8 cellular contexts compared by ENCODE assay signal in genomic region chr6:129501401-129502051, GRCh38.
A peak's percentile ranks its signal among the peaks of the same experiment; 100 is the strongest.
DNase-seq lines count a peak whose midpoint lies in the region; ATAC-seq and TF ChIP-seq lines count a peak whose summit lies in the region.

No MANE protein-coding gene starts in this region.

- H3K4ac ChIP-seq in trophoblast cell (ENCODE audit: low read depth, low read length), result no peak overlapping the region

- peak overlapping the region; percentile 44 for H2BK120ac ChIP-seq in trophoblast cell (ENCODE audit: insufficient read depth, low read length, poor library complexity)

- no peaks in the 10 kb centered on the region for H3K9me3 ChIP-seq in trophoblast cell (ENCODE audit: insufficient read depth, low read depth, low read length)

- H3K4me1 ChIP-seq in trophoblast cell (ENCODE audit: control insufficient read depth in 1 of 2, insufficient read depth in 2 of 2, low read length in 2 of 2), result peaks cover 2 to 7% of the 10 kb centered on the region in 2 experiments

- H3K36me3 ChIP-seq in trophoblast cell (ENCODE audit: control insufficient read depth in 1 of 2, insufficient read depth in 2 of 2, low read length in 2 of 2), result no peaks in the 10 kb centered on the region

- H4K8ac ChIP-seq in trophoblast cell (ENCODE audit: low read depth, low read length), result no peak overlapping the region

- H3K4me3 ChIP-seq in fibroblast of pulmonary artery (replicated peaks; ENCODE audit: low read depth, low read length), result no peak overlapping the region
- no peak overlapping the region for H3K4me3 ChIP-seq in trophoblast cell (ENCODE audit: low read depth, low read length)

- ATAC-seq in HG03521 (IDR thresholded peaks at IDR 0.05; ENCODE audit: unreplicated experiment), result no peak

- peak overlapping the region; percentile 78 for H3K27ac ChIP-seq in trophoblast cell (ENCODE audit: low read depth, low read length)

- 0 out of 2 replicates have a peak, but pooled peaks cover 1% of the 10 kb centered on the region for H3K36me3 Mint-ChIP-seq in HFFc6 (ENCODE audit: low read depth)

- H3K27me3 ChIP-seq in trophoblast cell (ENCODE audit: insufficient read depth, low read length), result no peaks in the 10 kb centered on the region

- no peaks in the 10 kb centered on the region for H3K79me2 ChIP-seq in trophoblast cell (ENCODE audit: control insufficient read depth, insufficient read depth, low read length, poor library complexity)

- no peak overlapping the region for H2AK5ac ChIP-seq in trophoblast cell (ENCODE audit: low read length)

- no peak overlapping the region for H3K23ac ChIP-seq in trophoblast cell (ENCODE audit: low read length)

- DNase-seq in AG20443 (ENCODE audit: low spot score) (peak; percentile 80), HFFc6 (peak; percentile 97), T1000 (lab: John Stamatoyannopoulos, UW) (peak; percentile 71), fibroblast of pulmonary artery (ENCODE audit: low read depth) (peak; percentile 93), trophoblast cell (peak; percentile 76 to 86), NCI-H1092 treated with DMSO at 0.1 percent for 48 hours (lab: John Stamatoyannopoulos, UW) (no peak)
- no peak for DNase-seq in stimulated activated naive CD4-positive, alpha-beta T cell treated with Interleukin-2 at 50 U/mL for 16 hours (lab: John Stamatoyannopoulos, UW)

- no peak overlapping the region for H3K18ac ChIP-seq in trophoblast cell (ENCODE audit: low read length)

- no peaks in the 10 kb centered on the region for H3K9me3 Mint-ChIP-seq in HFFc6

- peak overlapping the region; percentile 51 for H3K4me2 ChIP-seq in trophoblast cell (ENCODE audit: low read length)

- H2BK12ac ChIP-seq in trophoblast cell (ENCODE audit: low read length), result peak overlapping the region; percentile 56

- H3K14ac ChIP-seq in trophoblast cell (ENCODE audit: low read length), result peak overlapping the region; percentile 44

- peak overlapping the region; percentile 90 for H3K27ac Mint-ChIP-seq in HFFc6

- H3K79me1 ChIP-seq in trophoblast cell (ENCODE audit: low read length), result peaks cover 13% of the 10 kb centered on the region

- peaks cover 64% of the 10 kb centered on the region for H3K4me1 Mint-ChIP-seq in HFFc6 (ENCODE audit: low read depth)

- H2AFZ ChIP-seq in trophoblast cell (ENCODE audit: insufficient read depth, low read length, poor library complexity), result no peak overlapping the region

- peak overlapping the region; percentile 42 for H4K91ac ChIP-seq in trophoblast cell (ENCODE audit: low read depth, low read length)

- peak overlapping the region; percentile 71 for H2BK5ac ChIP-seq in trophoblast cell (ENCODE audit: low read depth, low read length, poor library complexity)

- WGBS in trophoblast cell (ENCODE audit: extremely low coverage, insufficient coverage, insufficient read length), result no CpG with 5 or more reads among the region's 5 CpGs

- TF ChIP-seq CTCF in HFFc6 (IDR thresholded peaks at IDR 0.05), result no peak
- no peak for TF ChIP-seq CTCF in fibroblast of pulmonary artery (IDR thresholded peaks at IDR 0.05; ENCODE audit: low read length, missing control alignments)

- no peak overlapping the region for H3K9ac ChIP-seq in trophoblast cell (ENCODE audit: low read length)

- peak overlapping the region; percentile 63 for H3K4me3 Mint-ChIP-seq in HFFc6

- peaks cover 1% of the 10 kb centered on the region; the same call in 1 of the 2 replicates for H3K27me3 Mint-ChIP-seq in HFFc6 (ENCODE audit: insufficient read depth)

- no peak overlapping the region for H4K12ac ChIP-seq in trophoblast cell (ENCODE audit: low read depth, low read length)

Comparison
In these comparisons a context has a peak if more than half of its experiments do, and no peak if none do; other contexts are left out.
1. DNase-seq: peak in AG20443 (single experiment), HFFc6 (single experiment), T1000 (single experiment), fibroblast of pulmonary artery (single experiment) and trophoblast cell (2 of 2); none in NCI-H1092 treated with DMSO at 0.1 percent for 48 hours (single experiment) and stimulated activated naive CD4-positive, alpha-beta T cell treated with Interleukin-2 at 50 U/mL for 16 hours (single experiment).